In genomic region chr13:76383671-76384461, GRCh38 we compare ENCODE assay signal across 10 cellular contexts.
DNase-seq lines count a peak whose midpoint lies in the region; ATAC-seq and TF ChIP-seq lines count a peak whose summit lies in the region.
"Had no signal": no experiment of that assay in that cellular context is flagged by ENCODE, and none has a peak within 500 bp of the region (broad histone marks: within the 10 kb centered on the region; RNA-seq: fewer than 3 reads in every experiment).

No MANE protein-coding gene starts in this region.

- TF ChIP-seq CTCF in left lung (IDR thresholded peaks at IDR 0.05) = no peak

- H3K36me3 ChIP-seq in ACC112 (ENCODE audit: insufficient read depth, low read length) = no peaks in the 10 kb centered on the region
- H3K36me3 ChIP-seq in left lung = no peaks in the 10 kb centered on the region

- H2AFZ ChIP-seq in ACC112 (ENCODE audit: low read length, unreplicated experiment) = peak overlapping the region; percentile 43

- H3K27me3 ChIP-seq in ACC112 (ENCODE audit: insufficient read depth, low read length) (no peaks in the 10 kb centered on the region), left lung (no peaks in the 10 kb centered on the region)

- peak; percentile 96 for DNase-seq in LHCN-M2 (ENCODE audit: low read depth)
- peak; percentile 87 for DNase-seq in astrocyte of the hippocampus (ENCODE audit: low read depth, low spot score)
- DNase-seq in left lung = peak in 1 of 2 donors; percentile 70
- DNase-seq in 8988T = no peak
- DNase-seq: activated CD4-positive, alpha-beta T cell treated with anti-CD3 and anti-CD28 coated beads, Interleukin-2, amount 10 ng/mL, durations not matched to agents 7 days and 5 days; CD8-positive, alpha-beta T cell had no signal

- intact Hi-C loops in left lung (cut with DNase I) = no loop called here

- H3K4me3 ChIP-seq in ACC112 (ENCODE audit: low read depth, low read length) (no peak overlapping the region), left lung (no peak overlapping the region)

- ATAC-seq in left lung (peak; percentile 92), GM19452 (IDR thresholded peaks at IDR 0.05; ENCODE audit: unreplicated experiment) (no peak), HG03095 (IDR thresholded peaks at IDR 0.05; ENCODE audit: unreplicated experiment) (no peak), GM19467 (IDR thresholded peaks at IDR 0.05; ENCODE audit: unreplicated experiment) (no peak)
- ATAC-seq: CD8-positive, alpha-beta T cell had no signal

- no peaks in the 10 kb centered on the region for H3K9me3 ChIP-seq in left lung

- no peaks in the 10 kb centered on the region for H3K79me2 ChIP-seq in ACC112 (ENCODE audit: control insufficient read depth, insufficient read depth, low read length, unreplicated experiment)

- H3K27ac ChIP-seq in ACC112 (ENCODE audit: low read depth, low read length) = peak overlapping the region; percentile 85
- H3K27ac ChIP-seq in left lung = peak overlapping the region; percentile 34 to 54

- peaks cover 27% of the 10 kb centered on the region for H3K4me1 ChIP-seq in ACC112 (ENCODE audit: control insufficient read depth, insufficient read depth, low read length, unreplicated experiment)
- H3K4me1 ChIP-seq in left lung = peaks cover 0 to 15% of the 10 kb centered on the region in 2 donors
